In the genomic region with DNA sequence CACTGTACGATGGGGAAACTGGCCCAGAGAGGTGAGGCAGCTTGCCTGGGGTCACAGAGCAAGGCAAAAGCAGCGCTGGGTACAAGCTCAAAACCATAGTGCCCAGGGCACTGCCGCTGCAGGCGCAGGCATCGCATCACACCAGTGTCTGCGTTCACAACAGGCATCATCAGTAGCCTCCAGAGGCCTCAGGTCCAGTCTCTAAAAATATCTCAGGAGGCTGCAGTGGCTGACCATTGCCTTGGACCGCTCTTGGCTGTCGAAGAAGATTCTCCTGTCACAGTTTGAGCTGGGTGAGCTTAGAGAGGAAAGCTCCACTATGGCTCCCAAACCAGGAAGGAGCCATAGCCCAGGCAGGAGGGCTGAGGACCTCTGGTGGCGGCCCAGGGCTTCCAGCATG, we compare ENCODE assay signal across 3 cellular contexts. TPM values are rescaled to one million over a fixed set of nuclear protein-coding genes. Genes with fewer than 3 reads are reported as not detected.
"Had no signal": no experiment of that assay in that cellular context is flagged by ENCODE, and none has a peak within 500 bp of the region (broad histone marks: within the 10 kb centered on the region; RNA-seq: fewer than 3 reads in every experiment).

No MANE protein-coding gene starts in this region.

RNA-seq across cellular contexts. Expression of a gene that starts 51.2 kb away (rescaled TPM):
- total RNA-seq: HFFc6, HT-29, IMR-90 had no signal
